ENCODE assay signal across 1 cellular context in the genomic region with DNA sequence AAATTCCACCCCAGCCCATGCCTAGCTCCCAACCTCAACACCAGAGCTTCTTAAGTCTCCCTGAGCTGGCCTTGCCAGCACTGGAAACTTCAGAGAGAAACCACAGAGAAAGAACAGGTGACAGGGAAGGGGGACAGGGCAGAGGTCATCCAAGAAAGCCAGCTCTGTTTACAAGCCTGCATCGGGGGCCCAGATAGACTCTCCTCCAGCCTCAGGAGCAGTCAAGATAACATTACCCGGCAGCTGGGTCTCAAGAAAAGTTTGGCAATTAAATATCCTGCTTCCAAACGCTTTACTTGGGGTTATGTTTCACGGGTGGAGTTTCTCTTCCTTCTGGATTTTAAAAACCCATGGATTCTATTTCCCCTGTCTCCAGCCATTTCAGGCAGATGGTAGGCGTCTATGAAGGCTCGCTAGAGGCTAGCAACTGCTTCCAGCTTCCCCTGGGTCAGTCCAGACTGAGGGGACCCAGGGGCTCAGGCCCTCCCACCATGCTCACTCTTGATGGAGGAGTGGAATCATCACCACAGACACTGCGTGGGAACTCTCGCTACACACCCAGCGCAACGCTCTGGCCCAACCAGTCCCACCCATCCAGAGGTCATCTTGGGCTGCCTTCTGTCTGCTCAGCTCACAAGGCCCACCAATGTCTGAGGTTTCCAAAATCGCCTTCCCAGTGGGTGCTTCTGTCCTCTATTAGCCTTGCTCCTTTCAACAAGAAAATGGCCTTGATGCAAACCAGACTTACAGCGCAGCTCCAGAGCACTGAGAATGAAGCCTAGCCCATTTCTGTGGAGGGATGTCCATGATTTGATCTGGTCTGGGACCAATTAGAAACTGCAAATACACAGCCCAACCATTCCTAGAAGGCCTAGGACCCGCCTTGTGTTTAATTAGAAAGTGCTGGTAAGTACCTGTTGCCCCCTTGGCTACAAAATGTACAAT.
TF ChIP-seq lines count a peak whose summit lies in the region.

No MANE protein-coding gene starts in this region.

TF ChIP-seq in IMR-90, 13 proteins besides CTCF, POLR2A, EP300 and RAD21:
- TF ChIP-seq NFE2L2 (IDR thresholded peaks at IDR 0.05; ENCODE audit: low read depth, low read length), result no peak
- no peak for TF ChIP-seq FOS (IDR thresholded peaks at IDR 0.05; ENCODE audit: low read depth, low read length)
- TF ChIP-seq RFX5 (IDR thresholded peaks at IDR 0.05; ENCODE audit: low read depth, low read length), result no peak
- TF ChIP-seq MAFK (IDR thresholded peaks at IDR 0.05; ENCODE audit: low read depth, low read length), result no peak
- no peak for TF ChIP-seq CEBPB (IDR thresholded peaks at IDR 0.05; ENCODE audit: low read depth, low read length)
- TF ChIP-seq, protein P1, sequence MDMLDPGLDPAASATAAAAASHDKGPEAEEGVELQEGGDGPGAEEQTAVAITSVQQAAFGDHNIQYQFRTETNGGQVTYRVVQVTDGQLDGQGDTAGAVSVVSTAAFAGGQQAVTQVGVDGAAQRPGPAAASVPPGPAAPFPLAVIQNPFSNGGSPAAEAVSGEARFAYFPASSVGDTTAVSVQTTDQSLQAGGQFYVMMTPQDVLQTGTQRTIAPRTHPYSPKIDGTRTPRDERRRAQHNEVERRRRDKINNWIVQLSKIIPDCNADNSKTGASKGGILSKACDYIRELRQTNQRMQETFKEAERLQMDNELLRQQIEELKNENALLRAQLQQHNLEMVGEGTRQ (IDR thresholded peaks at IDR 0.05; ENCODE audit: low read depth, low read length), result no peak
